In the genomic region with DNA sequence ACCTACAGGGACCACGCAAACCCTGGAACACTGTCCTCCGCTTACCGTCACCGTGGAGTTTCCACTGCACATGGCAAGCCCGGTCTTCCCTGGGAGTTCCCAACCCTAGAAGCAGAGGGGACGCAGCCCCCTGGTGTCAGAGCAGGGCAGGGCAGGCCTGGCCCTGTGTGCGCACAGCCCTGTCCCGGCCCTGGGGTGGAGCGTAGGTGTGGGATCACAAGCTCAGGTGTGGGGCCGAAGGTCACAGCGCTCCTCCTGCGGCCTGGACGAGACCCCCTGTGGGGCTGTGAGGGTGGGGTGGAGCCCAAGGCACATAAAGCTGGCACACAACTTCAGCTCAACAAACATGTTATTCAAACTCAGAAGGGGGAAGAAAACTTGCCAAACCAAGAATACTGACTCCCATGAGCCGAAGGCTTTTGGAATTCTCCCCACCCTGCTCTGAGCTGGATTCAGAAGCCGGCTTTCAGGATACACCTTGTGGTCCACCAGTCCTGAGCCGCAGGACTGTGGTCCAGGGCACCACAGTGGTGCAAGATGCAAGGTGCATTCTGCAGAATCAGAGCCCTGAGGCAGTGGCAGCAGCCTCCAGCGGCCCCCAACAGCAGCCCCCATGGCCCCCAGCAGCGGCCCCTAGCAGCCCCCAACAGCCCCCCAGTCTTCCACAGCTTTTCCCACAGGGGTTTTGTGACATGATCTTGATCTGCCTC, we compare ENCODE assay signal across 8 cellular contexts. TPM values are rescaled to one million over a fixed set of nuclear protein-coding genes. Genes with fewer than 3 reads are reported as not detected.
DNase-seq lines count a peak whose midpoint lies in the region; ATAC-seq, FAIRE-seq and TF ChIP-seq lines count a peak whose summit lies in the region.

No MANE protein-coding gene starts in this region.

- CTCF ChIA-PET in BJ (lab: Yijun Ruan, JAX) (interaction anchor here (1.0 to 5.3 kb wide), 10 partner anchors 11 to 114 kb away, joined by 3 to 60 read pairs (median 6); a partner anchor contains a TSS), RWPE1 (lab: Yijun Ruan, JAX) (interaction anchor here (0.5 to 1.5 kb wide), 8 partner anchors 11 to 400 kb away, joined by 3 to 5 read pairs (median 3); a partner anchor contains a TSS), GM12878 (lab: Yijun Ruan, JAX) (interaction anchor here (0.5 to 6.4 kb wide), 18 partner anchors 9 to 463 kb away, joined by 3 to 126 read pairs (median 6); a partner anchor contains a TSS)

- H4K20me1 ChIP-seq in GM12878 (ENCODE audit: control insufficient read depth, insufficient read depth): no peaks in the 10 kb centered on the region

- H3K4me2 ChIP-seq in GM12878 (ENCODE audit: control insufficient read depth, insufficient read depth): no peak overlapping the region

- no peak for FAIRE-seq in GM12878 (lab: Jason Lieb, UNC)

- no peak overlapping the region; the same call in 1 of the 2 replicates for H2AFZ ChIP-seq in GM12878 (ENCODE audit: control insufficient read depth, low read depth, low read length)

- H3K27ac ChIP-seq in RWPE1: peak overlapping the region; percentile 83
- H3K27ac ChIP-seq in GM12878 (ENCODE audit: control insufficient read depth, insufficient read depth): no peak overlapping the region

- H3K9me3 ChIP-seq in GM12878 (replicated peaks; ENCODE audit: control insufficient read depth, insufficient read depth, low read length): no peaks in the 10 kb centered on the region

- H3K9ac ChIP-seq in GM12878 (ENCODE audit: control insufficient read depth, insufficient read depth, low read length): no peak overlapping the region

- H3K36me3 ChIP-seq in BJ (ENCODE audit: control insufficient read depth, insufficient read depth, low read length) (peaks cover 32% of the 10 kb centered on the region), GM12878 (ENCODE audit: control insufficient read depth in 2 of 2, insufficient read depth in 2 of 2, low read length in 1 of 2) (peaks cover 6 to 30% of the 10 kb centered on the region in 2 experiments; a peak in 3 of 4 replicates)

- H3K4me3 ChIP-seq in BJ (ENCODE audit: low read depth, low read length) (no peak overlapping the region), GM12878 (no peak overlapping the region)

- peak; percentile 88 for TF ChIP-seq RAD21 in GM12878 (IDR thresholded peaks at IDR 0.05; ENCODE audit: insufficient read depth, low read depth, low read length)

- RAD21 ChIA-PET in GM12878 (lab: Charles Lee; ENCODE audit: unreplicated experiment): interaction anchor here (0.7 to 6.0 kb wide), 8 partner anchors 16 to 243 kb away, joined by 3 to 82 read pairs (median 3); a partner anchor contains a TSS

- TF ChIP-seq POLR2A in GM12878 (IDR thresholded peaks at IDR 0.05; ENCODE audit: low read depth, low read length): peak; percentile 57; the same call in 1 of the 2 replicates

- TF ChIP-seq EP300 in GM12878 (IDR thresholded peaks at IDR 0.05; ENCODE audit: borderline replicate concordance in 1 of 2, control insufficient read depth in 1 of 2, low read depth in 2 of 2, low read length in 2 of 2): no peak

- POLR2A ChIA-PET in BJ (lab: Charles Lee): no interaction called here
- POLR2A ChIA-PET in RWPE1 (lab: Yijun Ruan, JAX; ENCODE audit: low non-redundant PET): no interaction called here
- POLR2A ChIA-PET in GM12878 (lab: Charles Lee): interaction anchor here (0.6 to 1.0 kb wide), 3 partner anchors 99 to 114 kb away, joined by 3 to 5 read pairs (median 3); no protein-coding TSS in a partner anchor

- SMC1A ChIA-PET in GM12878 (lab: Charles Lee; ENCODE audit: uncharacterized antibody, unreplicated experiment): interaction anchor here (0.6 to 3.7 kb wide), 13 partner anchors 11 to 114 kb away, joined by 3 to 33 read pairs (median 3); no protein-coding TSS in a partner anchor

- peak; percentile 74 for TF ChIP-seq CTCF in BJ (IDR thresholded peaks at IDR 0.05; ENCODE audit: insufficient read depth, low read depth, low read length)
- peak; percentile 68 for TF ChIP-seq CTCF in RWPE1 (conservative IDR thresholded peaks at IDR 0.05; ENCODE audit: low read depth)
- peak; percentile 75 to 89 (median 89) for TF ChIP-seq CTCF in GM12878 (IDR thresholded peaks at IDR 0.05 in 2 of 3, conservative IDR thresholded peaks at IDR 0.05 in 1 of 3; ENCODE audit: control insufficient read depth in 2 of 3, extremely low read depth in 1 of 3, insufficient read depth in 1 of 3, low read depth in 3 of 3, low read length in 3 of 3)

- 46% methylated on average over 18 of the region's 18 CpGs for WGBS in GM12878 (ENCODE audit: insufficient coverage, insufficient replicate concordance, low lambda C conversion rate, missing lambda C conversion rate)

- intact Hi-C loops in GM12878 (cut with micrococcal nuclease; ENCODE audit: unreplicated experiment): loop anchor here (1.0 kb wide), 1 partner anchor 114 kb away; no protein-coding TSS in a partner anchor

- DNase-seq in BJ (ENCODE audit: low read depth) (no peak), RWPE1 (ENCODE audit: low spot score) (peak; percentile 59), GM12878 (ENCODE audit: low read depth, low spot score) (no peak), kidney tubule cell (ENCODE audit: low spot score) (peak; percentile 35), NCI-H1092 (lab: John Stamatoyannopoulos, UW) (no peak)
- peak; percentile 71 for DNase-seq in stimulated activated naive CD8-positive, alpha-beta T cell treated with anti-CD3 and anti-CD28 coated beads, Interleukin-15, Interleukin-2, amounts not matched to agents 100 U/mL and 50 U/mL, for 24 hours

- H3K27me3 ChIP-seq in BJ (ENCODE audit: control insufficient read depth, insufficient read depth, low read length) (no peaks in the 10 kb centered on the region), GM12878 (replicated peaks in 1 of 2; ENCODE audit: control insufficient read depth in 2 of 2, insufficient read depth in 2 of 2, low read length in 1 of 2) (no peaks in the 10 kb centered on the region)

- peaks cover 8% of the 10 kb centered on the region for H3K4me1 ChIP-seq in GM12878 (ENCODE audit: control insufficient read depth, insufficient read depth, low read length)

- H3K79me2 ChIP-seq in GM12878 (ENCODE audit: control insufficient read depth, insufficient read depth, low read length): no peaks in the 10 kb centered on the region; the same call in 1 of the 2 replicates

- BruUV-seq in GM12878 (replicated peaks; lab: Mats Ljungman, UMichigan): no TSS peak

- in situ Hi-C loops in GM12878 (cut with MboI): no loop called here

- peak; percentile 86 for ATAC-seq in GM18867 (IDR thresholded peaks at IDR 0.05; ENCODE audit: unreplicated experiment)
- ATAC-seq in HG03439 (IDR thresholded peaks at IDR 0.05; ENCODE audit: unreplicated experiment): peak; percentile 48
- peak; percentile 96 for ATAC-seq in GM12878
- peak; percentile 80 for ATAC-seq in stimulated activated naive CD8-positive, alpha-beta T cell treated with anti-CD3 and anti-CD28 coated beads, Interleukin-15, Interleukin-2, amounts not matched to agents 100 U/mL and 50 U/mL, for 24 hours

TF ChIP-seq in GM12878, 131 proteins besides CTCF, POLR2A, EP300 and RAD21 (continues in another document):
- TF ChIP-seq CREM (IDR thresholded peaks at IDR 0.05; ENCODE audit: low read depth) (no peak), SMARCA5 (IDR thresholded peaks at IDR 0.05) (peak; percentile 54; the same call in 1 of the 2 replicates), LARP7 (IDR thresholded peaks at IDR 0.05) (0 out of 2 replicates have a peak, but pooled peaks have one; percentile 18), SUPT20H (IDR thresholded peaks at IDR 0.05; ENCODE audit: borderline replicate concordance, control insufficient read depth, low read depth, low read length) (no peak), CEBPB (IDR thresholded peaks at IDR 0.05; ENCODE audit: borderline replicate concordance in 1 of 2, low read depth in 2 of 2, low read length in 2 of 2) (no peak), SMC3 (IDR thresholded peaks at IDR 0.05; ENCODE audit: borderline replicate concordance, low read length) (peak; percentile 83), IKZF1 (conservative IDR thresholded peaks at IDR 0.05) (peak; percentile 35; the same call in 1 of the 2 replicates), GATAD2B (conservative IDR thresholded peaks at IDR 0.05; ENCODE audit: low read depth) (peak; percentile 49; the same call in 1 of the 2 replicates)
- TF ChIP-seq, protein P1, sequence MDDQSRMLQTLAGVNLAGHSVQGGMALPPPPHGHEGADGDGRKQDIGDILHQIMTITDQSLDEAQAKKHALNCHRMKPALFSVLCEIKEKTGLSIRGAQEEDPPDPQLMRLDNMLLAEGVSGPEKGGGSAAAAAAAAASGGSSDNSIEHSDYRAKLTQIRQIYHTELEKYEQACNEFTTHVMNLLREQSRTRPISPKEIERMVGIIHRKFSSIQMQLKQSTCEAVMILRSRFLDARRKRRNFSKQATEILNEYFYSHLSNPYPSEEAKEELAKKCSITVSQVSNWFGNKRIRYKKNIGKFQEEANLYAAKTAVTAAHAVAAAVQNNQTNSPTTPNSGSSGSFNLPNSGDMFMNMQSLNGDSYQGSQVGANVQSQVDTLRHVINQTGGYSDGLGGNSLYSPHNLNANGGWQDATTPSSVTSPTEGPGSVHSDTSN (IDR thresholded peaks at IDR 0.05; ENCODE audit: insufficient replicate concordance, low read depth, low read length): no peak

RNA-seq across cellular contexts. Expression of a gene that starts 11.8 kb away (rescaled TPM):
- 24.9 and 32.1 TPM in 2 replicates for polyA plus RNA-seq in BJ (2011; rRNA removed)
- polyA minus RNA-seq in BJ (2011; rRNA and poly(A)+ RNA removed): 24.5 and 27.8 TPM in 2 replicates
- total RNA-seq in GM12878 (2013; cell fraction: nucleolus; rRNA removed): 139 and 145 TPM in 2 replicates
- 28.6 and 32.5 TPM in 2 replicates for total RNA-seq in GM12878 (2014; rRNA removed)
- total RNA-seq in GM12878 (2014; rRNA removed; fragmentation: Illumina TruSeq; extraction: Trizol): 22.4 and 25.4 TPM in 2 replicates
- 48.9 and 50.3 TPM in 2 replicates for total RNA-seq in GM12878 (2021)
- 26.9 TPM for polyA plus RNA-seq in GM12878 (2011; ENCODE audit: low read depth)
- polyA plus RNA-seq in GM12878 (2011; rRNA removed): 16.4 and 22.6 TPM in 2 replicates
- 24.5 and 26.9 TPM in 2 replicates for polyA plus RNA-seq in GM12878 (2011; cell fraction: cytosol; rRNA removed)
- 77.4 and 98.6 TPM in 2 replicates for polyA plus RNA-seq in GM12878 (2011; cell fraction: nucleus; rRNA removed)
- polyA plus RNA-seq in GM12878 (2012): 40.4 and 47.5 TPM in 2 replicates
- 18.5 and 24.8 TPM in 2 replicates for polyA plus RNA-seq in GM12878 (2014; fragmentation: Illumina TruSeq; extraction: Trizol)
- polyA plus RNA-seq in GM12878 (2014; fragmentation: Nextera tagmentation; extraction: Ambion mirVana): 1 to 10 TPM; 1.6 to 7.2 TPM
- polyA plus RNA-seq in GM12878 (2014; rRNA removed): 30.5 and 33.2 TPM in 2 replicates
- polyA plus RNA-seq in GM12878 (2016; fragmentation: Nextera tagmentation; extraction: Ambion mirVana): 10 to 100 TPM; 52.7 to 53.0 TPM
- polyA minus RNA-seq in GM12878 (2011; rRNA and poly(A)+ RNA removed): 26.3 and 28.8 TPM in 2 replicates
- polyA minus RNA-seq in GM12878 (2011; cell fraction: cytosol; rRNA and poly(A)+ RNA removed): 10.8 and 14.6 TPM in 2 replicates
- 21.5 and 30.1 TPM in 2 replicates for polyA minus RNA-seq in GM12878 (2011; cell fraction: nucleus; rRNA and poly(A)+ RNA removed)

Comparison
In these comparisons a context has a peak if more than half of its experiments do, and no peak if none do; other contexts are left out.
1. DNase-seq: peak in RWPE1 (single experiment), kidney tubule cell (single experiment) and stimulated activated naive CD8-positive, alpha-beta T cell treated with anti-CD3 and anti-CD28 coated beads, Interleukin-15, Interleukin-2, amounts not matched to agents 100 U/mL and 50 U/mL, for 24 hours (single experiment); none in BJ (single experiment), GM12878 (single experiment) and NCI-H1092 (single experiment).
2. Peak in every context shown above with its lines, with median percentiles within 50 percentile points of each other: CTCF ChIP-seq and ATAC-seq.